Comparison of ENCODE assay signal across 18 cellular contexts in genomic region chr14:23339506-23340268, GRCh38. TPM values are rescaled to one million over a fixed set of nuclear protein-coding genes. Genes with fewer than 3 reads are reported as not detected.
A peak's percentile ranks its signal among the peaks of the same experiment; 100 is the strongest.
DNase-seq lines count a peak whose midpoint lies in the region; ATAC-seq, FAIRE-seq and TF ChIP-seq lines count a peak whose summit lies in the region.
"Had no signal": no experiment of that assay in that cellular context is flagged by ENCODE, and none has a peak within 500 bp of the region (broad histone marks: within the 10 kb centered on the region; RNA-seq: fewer than 3 reads in every experiment).

No MANE protein-coding gene starts in this region.

- H3K9me2 ChIP-seq in GM23338 (ENCODE audit: insufficient read depth) (0 out of 2 replicates have a peak, but pooled peaks cover 10% of the 10 kb centered on the region), OCI-LY7 (ENCODE audit: insufficient read depth, low read length) (no peaks in the 10 kb centered on the region), Karpas-422 (replicated peaks; ENCODE audit: insufficient read depth, low read length) (no peaks in the 10 kb centered on the region)

- no peaks in the 10 kb centered on the region; the same call in 1 of the 2 replicates for H3K27me3 ChIP-seq in GM23338 (ENCODE audit: insufficient read depth)
- H3K27me3 ChIP-seq in Karpas-422 (ENCODE audit: low read length), result 0 out of 2 replicates have a peak, but pooled peaks cover 2% of the 10 kb centered on the region

- H3K4me1 Mint-ChIP-seq in GM23338, result no peaks in the 10 kb centered on the region

- no peak for TF ChIP-seq EP300 in A549 (IDR thresholded peaks at IDR 0.05)

- ATAC-seq in A549 (no peak), GM23338 (no peak)

- intact Hi-C loops in OCI-LY7 (cut with micrococcal nuclease; ENCODE audit: unreplicated experiment), result no loop called here
- intact Hi-C loops in kidney (cut with DNase I), result no loop called here

- H2AFZ ChIP-seq in GM23338, result no peak overlapping the region
- H2AFZ ChIP-seq in OCI-LY7 (ENCODE audit: low read length), result no peak overlapping the region
- H2AFZ ChIP-seq in Karpas-422 (ENCODE audit: low read length), result no peak overlapping the region

- no peak overlapping the region for H3K27ac ChIP-seq in A549
- no peak overlapping the region for H3K27ac ChIP-seq in GM23338 (ENCODE audit: low read depth)
- no peak overlapping the region for H3K27ac ChIP-seq in OCI-LY7 (ENCODE audit: low read depth, low read length, poor library complexity, severe bottlenecking)
- H3K27ac ChIP-seq in kidney (ENCODE audit: low read depth in 2 of 2, low read length in 2 of 2), result no peak overlapping the region
- no peak overlapping the region for H3K27ac ChIP-seq in Karpas-422 (ENCODE audit: low read length)
- H3K27ac ChIP-seq: C4-2B, KMS-11 had no signal

- TF ChIP-seq RAD21 in A549 (conservative IDR thresholded peaks at IDR 0.05 in 1 of 2, IDR thresholded peaks at IDR 0.05 in 1 of 2), result no peak

- CTCF ChIA-PET in A549 (lab: Yijun Ruan, JAX) (interaction anchor here (1.3 to 14.7 kb wide), 2 partner anchors 11 to 39 kb away, joined by 3 to 186 read pairs; partner anchors contain the start of gene CMTM5), OCI-LY7 (lab: Charles Lee; ENCODE audit: unreplicated experiment) (no interaction called here)

- no TSS peak for BruUV-seq in OCI-LY7 (replicated peaks; lab: Mats Ljungman, UMichigan)

- H3K36me3 ChIP-seq in GM23338 (ENCODE audit: insufficient read depth), result 0 out of 2 replicates have a peak, but pooled peaks cover 4% of the 10 kb centered on the region
- H3K36me3 ChIP-seq in OCI-LY7 (ENCODE audit: insufficient read depth, low read length), result no peaks in the 10 kb centered on the region
- H3K36me3 ChIP-seq in kidney (ENCODE audit: control insufficient read depth in 1 of 2, insufficient read depth in 2 of 2, low read length in 2 of 2), result no peaks in the 10 kb centered on the region
- H3K36me3 ChIP-seq in Karpas-422 (ENCODE audit: insufficient read depth, low read length), result no peaks in the 10 kb centered on the region

- H3K9ac ChIP-seq in kidney (ENCODE audit: low read length in 2 of 2), result no peak overlapping the region
- no peak overlapping the region for H3K9ac ChIP-seq in Karpas-422 (ENCODE audit: low read length)
- H3K9ac ChIP-seq: KMS-11 had no signal

- DNase-seq in A549 (ENCODE audit: low read depth in 1 of 2, low spot score in 1 of 2), result no peak
- DNase-seq in GM23338 (ENCODE audit: low spot score), result peak; percentile 48
- DNase-seq in OCI-LY7 (ENCODE audit: low spot score), result peak; percentile 27
- DNase-seq in kidney, result no peak
- DNase-seq in LoVo (ENCODE audit: low spot score), result no peak
- DNase-seq in NCI-H1930 (lab: John Stamatoyannopoulos, UW), result no peak
- DNase-seq in Karpas-422, result no peak
- DNase-seq: AML-193; Caco-2; CD4-positive, alpha-beta T cell; GOT3; H7 had no signal

- peaks cover 2% of the 10 kb centered on the region for H3K27me3 Mint-ChIP-seq in GM23338 (ENCODE audit: insufficient read depth, low read depth, poor library complexity)

- H3K4me3 Mint-ChIP-seq in GM23338, result no peak overlapping the region
- H3K4me3 Mint-ChIP-seq: CD4-positive, alpha-beta T cell had no signal

- POLR2A ChIA-PET in A549 (lab: Yijun Ruan, JAX), result no interaction called here
- POLR2A ChIA-PET in OCI-LY7 (lab: Charles Lee), result interaction anchor here (0.7 kb wide), 1 partner anchor 42 kb away, joined by 3 read pairs; no protein-coding TSS in a partner anchor

- H3F3A ChIP-seq in GM23338 (replicated peaks; ENCODE audit: low read depth), result no peaks in the 10 kb centered on the region

- 3% methylated on average over 1 of the region's 1 CpG for WGBS in A549 (ENCODE audit: missing lambda C conversion rate)

- no peak for FAIRE-seq in A549 (lab: Jason Lieb, UNC)
- FAIRE-seq in kidney (lab: Jason Lieb, UNC), result peak; percentile 23
- FAIRE-seq: D721Med, GM12892, GM18507 had no signal

- H3K9me3 Mint-ChIP-seq in GM23338, result peaks cover 51% of the 10 kb centered on the region
- H3K9me3 Mint-ChIP-seq: CD4-positive, alpha-beta T cell had no signal

- TF ChIP-seq POLR2A in A549 (IDR thresholded peaks at IDR 0.05; ENCODE audit: low read length), result no peak

- no peak overlapping the region for H3K27ac Mint-ChIP-seq in GM23338
- H3K27ac Mint-ChIP-seq: CD4-positive, alpha-beta T cell had no signal

- H3K4me2 ChIP-seq in A549 (no peak overlapping the region), GM23338 (no peak overlapping the region), OCI-LY7 (ENCODE audit: low read length) (no peak overlapping the region), Karpas-422 (ENCODE audit: low read depth, low read length, poor library complexity, severe bottlenecking) (no peak overlapping the region)
- H3K4me2 ChIP-seq: KMS-11 had no signal

- H3K4me1 ChIP-seq in A549 (no peaks in the 10 kb centered on the region), GM23338 (ENCODE audit: insufficient read depth) (no peaks in the 10 kb centered on the region), OCI-LY7 (ENCODE audit: insufficient read depth, low read length, poor library complexity, severe bottlenecking) (no peaks in the 10 kb centered on the region), kidney (ENCODE audit: control insufficient read depth in 1 of 2, insufficient read depth in 1 of 2, low read depth in 1 of 2, low read length in 2 of 2) (no peaks in the 10 kb centered on the region), Karpas-422 (ENCODE audit: low read length) (no peaks in the 10 kb centered on the region)

- H3K79me2 ChIP-seq in GM23338 (replicated peaks; ENCODE audit: insufficient read depth), result no peaks in the 10 kb centered on the region
- H3K79me2 ChIP-seq in OCI-LY7 (ENCODE audit: insufficient read depth, low read depth, low read length), result no peaks in the 10 kb centered on the region
- no peaks in the 10 kb centered on the region for H3K79me2 ChIP-seq in Karpas-422 (ENCODE audit: low read length)

- TF ChIP-seq CTCF in A549 (IDR thresholded peaks at IDR 0.05) (no peak), GM23338 (conservative IDR thresholded peaks at IDR 0.05; ENCODE audit: low read depth in 2 of 2) (no peak), OCI-LY7 (conservative IDR thresholded peaks at IDR 0.05; ENCODE audit: low read length) (no peak), kidney (IDR thresholded peaks at IDR 0.05; ENCODE audit: borderline replicate concordance, extremely low read depth, insufficient read depth) (no peak)

- H4K20me1 ChIP-seq in GM23338 (replicated peaks; ENCODE audit: insufficient read depth) (no peaks in the 10 kb centered on the region), OCI-LY7 (ENCODE audit: insufficient read depth, low read length) (no peaks in the 10 kb centered on the region), Karpas-422 (ENCODE audit: insufficient read depth, low read depth, low read length) (no peaks in the 10 kb centered on the region)

- H3K9me3 ChIP-seq in A549, result peaks cover 36% of the 10 kb centered on the region
- peaks cover 32% of the 10 kb centered on the region for H3K9me3 ChIP-seq in OCI-LY7 (ENCODE audit: low read length)
- no peaks in the 10 kb centered on the region for H3K9me3 ChIP-seq in kidney (ENCODE audit: control insufficient read depth in 1 of 2, low read length in 2 of 2)
- peaks cover 12% of the 10 kb centered on the region; the same call in 1 of the 2 replicates for H3K9me3 ChIP-seq in Karpas-422 (ENCODE audit: low read length)

- peaks cover 12% of the 10 kb centered on the region; the same call in 2 of the 3 replicates for H3K36me3 Mint-ChIP-seq in GM23338 (ENCODE audit: low read depth)

- H3K4me3 ChIP-seq in A549 (no peak overlapping the region), GM23338 (no peak overlapping the region), OCI-LY7 (ENCODE audit: low read depth, low read length, poor library complexity, severe bottlenecking) (no peak overlapping the region), kidney (ENCODE audit: low read length in 2 of 2) (no peak overlapping the region), Karpas-422 (ENCODE audit: low read length) (no peak overlapping the region)

RNA-seq across cellular contexts. Expression of gene SLC22A17, which starts 13.0 kb away (rescaled TPM):
- polyA plus RNA-seq in A549 (2011; rRNA removed), result 3.5 and 4.6 TPM in 2 replicates
- 4.1 and 5.6 TPM in 2 replicates for polyA plus RNA-seq in A549 (2012; cell fraction: cytosol; rRNA removed)
- 23.6 and 27.7 TPM in 2 replicates for polyA plus RNA-seq in A549 (2012; cell fraction: nucleus; rRNA removed)
- 6.3 to 9.6 TPM (median 8.4 TPM) in 3 replicates for polyA plus RNA-seq in A549 (2017; fragmentation: RNase III; extraction: RNeasy Plus Mini Kit Qiagen cat#74134 plus additional on column Dnase treatment)
- polyA minus RNA-seq in A549 (2011; rRNA and poly(A)+ RNA removed), result 3.5 and 4.2 TPM in 2 replicates
- total RNA-seq in GM23338 (2014; rRNA removed; shearing (Covaris generic)), result 52.6 and 56.6 TPM in 2 replicates
- polyA plus RNA-seq in GM23338 (2016; fragmentation: Nextera tagmentation; extraction: Ambion mirVana), result 28.6 and 29.5 TPM in 2 replicates
- not detected in 2 replicates for total RNA-seq in OCI-LY7 (2014; rRNA removed; shearing (Covaris generic))
- not detected in 2 replicates for total RNA-seq in OCI-LY7 (2022)
- 35.3 TPM for total RNA-seq in kidney
- polyA plus RNA-seq in kidney (ENCODE audit: insufficient read depth, low read depth, low replicate concordance), result 61.2 TPM
- not detected in 2 replicates for total RNA-seq in Karpas-422 (2014; rRNA removed; shearing (Covaris generic); ENCODE audit: low replicate concordance)

RNA-seq across cellular contexts. Expression of gene PABPN1, which starts 18.4 kb away (rescaled TPM):
- 197 and 234 TPM in 2 replicates for polyA plus RNA-seq in A549 (2011; rRNA removed)
- 170 TPM in 2 replicates for polyA plus RNA-seq in A549 (2012; cell fraction: cytosol; rRNA removed)
- polyA plus RNA-seq in A549 (2012; cell fraction: nucleus; rRNA removed), result 227 and 314 TPM in 2 replicates
- polyA plus RNA-seq in A549 (2017; fragmentation: RNase III; extraction: RNeasy Plus Mini Kit Qiagen cat#74134 plus additional on column Dnase treatment), result 148 to 158 TPM (median 157 TPM) in 3 replicates
- 73.1 and 92.0 TPM in 2 replicates for polyA minus RNA-seq in A549 (2011; rRNA and poly(A)+ RNA removed)
- 110 and 116 TPM in 2 replicates for total RNA-seq in GM23338 (2014; rRNA removed; shearing (Covaris generic))
- 342 and 384 TPM in 2 replicates for polyA plus RNA-seq in GM23338 (2016; fragmentation: Nextera tagmentation; extraction: Ambion mirVana)
- 120 and 167 TPM in 2 replicates for total RNA-seq in OCI-LY7 (2014; rRNA removed; shearing (Covaris generic))
- 314 and 319 TPM in 2 replicates for total RNA-seq in OCI-LY7 (2022)
- 145 TPM for total RNA-seq in kidney
- 140 TPM for polyA plus RNA-seq in kidney (ENCODE audit: insufficient read depth, low read depth, low replicate concordance)
- total RNA-seq in Karpas-422 (2014; rRNA removed; shearing (Covaris generic); ENCODE audit: low replicate concordance), result 126 and 195 TPM in 2 replicates

RNA-seq across cellular contexts. Expression of gene EFS, which starts 25.3 kb away (rescaled TPM):
- polyA plus RNA-seq in A549 (2011; rRNA removed), result not detected in 2 replicates
- polyA plus RNA-seq in A549 (2012; cell fraction: cytosol; rRNA removed), result not detected in 2 replicates
- polyA plus RNA-seq in A549 (2012; cell fraction: nucleus; rRNA removed), result not detected in 2 replicates
- polyA plus RNA-seq in A549 (2017; fragmentation: RNase III; extraction: RNeasy Plus Mini Kit Qiagen cat#74134 plus additional on column Dnase treatment), result not detected in 3 replicates
- not detected in 2 replicates for polyA minus RNA-seq in A549 (2011; rRNA and poly(A)+ RNA removed)
- 13.6 and 18.9 TPM in 2 replicates for total RNA-seq in GM23338 (2014; rRNA removed; shearing (Covaris generic))
- 5.1 and 6.4 TPM in 2 replicates for polyA plus RNA-seq in GM23338 (2016; fragmentation: Nextera tagmentation; extraction: Ambion mirVana)
- total RNA-seq in OCI-LY7 (2014; rRNA removed; shearing (Covaris generic)), result not detected in 2 replicates
- not detected in 2 replicates for total RNA-seq in OCI-LY7 (2022)
- 5.5 TPM for total RNA-seq in kidney
- polyA plus RNA-seq in kidney (ENCODE audit: insufficient read depth, low read depth, low replicate concordance), result 5.6 TPM
- total RNA-seq in Karpas-422 (2014; rRNA removed; shearing (Covaris generic); ENCODE audit: low replicate concordance), result not detected in 2 replicates
- total RNA-seq: CD4-positive, alpha-beta T cell had no signal

RNA-seq across cellular contexts. Expression of gene IL25, which starts 32.9 kb away (rescaled TPM):
- polyA plus RNA-seq in A549 (2011; rRNA removed) (not detected in 2 replicates), A549 (2017; fragmentation: RNase III; extraction: RNeasy Plus Mini Kit Qiagen cat#74134 plus additional on column Dnase treatment) (not detected in 3 replicates), GM23338 (2016; fragmentation: Nextera tagmentation; extraction: Ambion mirVana) (not detected in 2 replicates), kidney (ENCODE audit: insufficient read depth, low read depth, low replicate concordance) (not detected)
- not detected in 2 replicates for polyA plus RNA-seq in A549 (2012; cell fraction: cytosol; rRNA removed)
- not detected in 2 replicates for polyA plus RNA-seq in A549 (2012; cell fraction: nucleus; rRNA removed)
- not detected in 2 replicates for polyA minus RNA-seq in A549 (2011; rRNA and poly(A)+ RNA removed)
- total RNA-seq in GM23338 (2014; rRNA removed; shearing (Covaris generic)), result not detected in 2 replicates
- not detected in 2 replicates for total RNA-seq in OCI-LY7 (2014; rRNA removed; shearing (Covaris generic))
- total RNA-seq in OCI-LY7 (2022) (not detected in 2 replicates), kidney (not detected)
- total RNA-seq in Karpas-422 (2014; rRNA removed; shearing (Covaris generic); ENCODE audit: low replicate concordance), result not detected in 2 replicates
- total RNA-seq: Caco-2; CD4-positive, alpha-beta T cell had no signal
- polyA plus RNA-seq: BJ had no signal

RNA-seq across cellular contexts. Expression of gene BCL2L2, which starts 33.1 kb away (rescaled TPM):
- 17.8 and 20.8 TPM in 2 replicates for polyA plus RNA-seq in A549 (2011; rRNA removed)
- polyA plus RNA-seq in A549 (2012; cell fraction: cytosol; rRNA removed), result 15.4 and 18.6 TPM in 2 replicates
- polyA plus RNA-seq in A549 (2012; cell fraction: nucleus; rRNA removed), result 18.1 and 31.0 TPM in 2 replicates
- polyA plus RNA-seq in A549 (2017; fragmentation: RNase III; extraction: RNeasy Plus Mini Kit Qiagen cat#74134 plus additional on column Dnase treatment), result 24.7 to 25.4 TPM (median 25.2 TPM) in 3 replicates
- 10.5 and 11.0 TPM in 2 replicates for polyA minus RNA-seq in A549 (2011; rRNA and poly(A)+ RNA removed)
- 11.0 and 12.3 TPM in 2 replicates for total RNA-seq in GM23338 (2014; rRNA removed; shearing (Covaris generic))
- 3.5 and 3.6 TPM in 2 replicates for polyA plus RNA-seq in GM23338 (2016; fragmentation: Nextera tagmentation; extraction: Ambion mirVana)
- 7.2 and 8.6 TPM in 2 replicates for total RNA-seq in OCI-LY7 (2014; rRNA removed; shearing (Covaris generic))
- total RNA-seq in OCI-LY7 (2022), result 17.4 and 18.0 TPM in 2 replicates
- total RNA-seq in kidney, result 43.6 TPM
- polyA plus RNA-seq in kidney (ENCODE audit: insufficient read depth, low read depth, low replicate concordance), result 35.6 TPM
- total RNA-seq in Karpas-422 (2014; rRNA removed; shearing (Covaris generic); ENCODE audit: low replicate concordance), result 15.1 and 18.3 TPM in 2 replicates

Comparison
In these comparisons a context has a peak if more than half of its experiments do, and no peak if none do; other contexts are left out.
1. DNase-seq: peak in GM23338 (single experiment) and OCI-LY7 (single experiment); none in A549 (0 of 2), kidney (single experiment), LoVo (single experiment), NCI-H1930 (0 of 2) and Karpas-422 (single experiment).
2. RNA of gene SLC22A17, which starts 13.0 kb away (total RNA-seq): 52.6 to 56.6 TPM in GM23338 and 35.3 TPM in kidney (single experiment); not detected in OCI-LY7 and not detected in Karpas-422; every median in the first group is over 10 times any median in the second.